In genomic region chr1:154971341-154971998, GRCh38 we compare ENCODE assay signal across 9 cellular contexts. TPM values are rescaled to one million over a fixed set of nuclear protein-coding genes. Genes with fewer than 3 reads are reported as not detected.
DNase-seq lines count a peak whose midpoint lies in the region; ATAC-seq and TF ChIP-seq lines count a peak whose summit lies in the region.
"Had no signal": no experiment of that assay in that cellular context is flagged by ENCODE, and none has a peak within 500 bp of the region (broad histone marks: within the 10 kb centered on the region; RNA-seq: fewer than 3 reads in every experiment).

No MANE protein-coding gene starts in this region.

- no peaks in the 10 kb centered on the region for H3K27me3 Mint-ChIP-seq in Caco-2 (ENCODE audit: insufficient read depth, unreplicated experiment)

- H4K8ac ChIP-seq in trophoblast cell (ENCODE audit: low read depth, low read length): peak overlapping the region; percentile 3

- CTCF ChIA-PET in Caco-2 (lab: Charles Lee): interaction anchor here (1.3 to 2.6 kb wide), 5 partner anchors 15 to 412 kb away, joined by 5 to 26 read pairs (median 8); partner anchors contain the start of gene PBXIP1

- H3K23ac ChIP-seq in trophoblast cell (ENCODE audit: low read length): no peak overlapping the region

- no CpG with 5 or more reads among the region's 10 CpGs for WGBS in trophoblast cell (ENCODE audit: extremely low coverage, insufficient coverage, insufficient read length)

- peak overlapping the region; percentile 11 for H2AK5ac ChIP-seq in trophoblast cell (ENCODE audit: low read length)

- H3K4me1 Mint-ChIP-seq in Caco-2 (ENCODE audit: low read depth, unreplicated experiment): peaks cover 34% of the 10 kb centered on the region

- H3K9me3 Mint-ChIP-seq in Caco-2 (ENCODE audit: unreplicated experiment): no peaks in the 10 kb centered on the region

- peaks cover 38% of the 10 kb centered on the region for H3K79me1 ChIP-seq in trophoblast cell (ENCODE audit: low read length)

- POLR2A ChIA-PET in Caco-2 (lab: Charles Lee): interaction anchor here (0.6 to 3.7 kb wide), 6 partner anchors 10 to 35 kb away, joined by 3 to 75 read pairs (median 16); partner anchors contain the start of genes PBXIP1, PMVK and PYGO2

- H3K36me3 ChIP-seq in Caco-2 (ENCODE audit: control insufficient read depth, insufficient read depth, low read length) (peaks cover 4% of the 10 kb centered on the region), RWPE2 (ENCODE audit: low read depth) (peaks cover 36% of the 10 kb centered on the region), trophoblast cell (ENCODE audit: control insufficient read depth in 1 of 2, insufficient read depth in 2 of 2, low read length in 2 of 2) (peaks cover 21 to 26% of the 10 kb centered on the region in 2 experiments)

- BruUV-seq in Caco-2 (replicated peaks; lab: Mats Ljungman, UMichigan): no TSS peak

- H3K27me3 ChIP-seq in Caco-2 (replicated peaks; ENCODE audit: control insufficient read depth, insufficient read depth, low read length) (no peaks in the 10 kb centered on the region), RWPE2 (ENCODE audit: insufficient read depth, poor library complexity, severe bottlenecking) (no peaks in the 10 kb centered on the region), trophoblast cell (ENCODE audit: insufficient read depth, low read length) (no peaks in the 10 kb centered on the region)

- H3K4me3 ChIP-seq in Caco-2 (ENCODE audit: low read depth, low read length): no peak overlapping the region
- H3K4me3 ChIP-seq in RWPE2 (ENCODE audit: severe bottlenecking): peak overlapping the region; percentile 57
- no peak overlapping the region for H3K4me3 ChIP-seq in trophoblast cell (ENCODE audit: low read depth, low read length)

- H2BK120ac ChIP-seq in trophoblast cell (ENCODE audit: insufficient read depth, low read length, poor library complexity): peak overlapping the region; percentile 24

- peak overlapping the region; percentile 14 for H3K14ac ChIP-seq in trophoblast cell (ENCODE audit: low read length)

- ATAC-seq in RWPE2 (ENCODE audit: low read depth) (no peak; the same call in 2 of the 3 replicates), GM21528 (IDR thresholded peaks at IDR 0.05; ENCODE audit: low FRiP score, unreplicated experiment) (no peak), HG03280 (IDR thresholded peaks at IDR 0.05; ENCODE audit: unreplicated experiment) (no peak), GM18907 (IDR thresholded peaks at IDR 0.05; ENCODE audit: unreplicated experiment) (no peak)

- peak overlapping the region; percentile 46 for H3K4ac ChIP-seq in trophoblast cell (ENCODE audit: low read depth, low read length)

- TF ChIP-seq CTCF in Caco-2 (IDR thresholded peaks at IDR 0.05; ENCODE audit: insufficient read depth in 1 of 2, low read depth in 1 of 2, low read length in 1 of 2, severe bottlenecking in 1 of 2, unreplicated experiment in 1 of 2) (no peak), RWPE2 (IDR thresholded peaks at IDR 0.05; ENCODE audit: poor library complexity, severe bottlenecking) (no peak)

- intact Hi-C loops in Caco-2 (cut with micrococcal nuclease; ENCODE audit: unreplicated experiment): loop anchor here (5.0 kb wide), 1 partner anchor 91 kb away; the partner anchor contains the start of gene EFNA4

- H2BK5ac ChIP-seq in trophoblast cell (ENCODE audit: low read depth, low read length, poor library complexity): peak overlapping the region; percentile 83

- peak overlapping the region; percentile 56 for H3K4me2 ChIP-seq in trophoblast cell (ENCODE audit: low read length)

- peaks cover 27% of the 10 kb centered on the region for H3K4me1 ChIP-seq in Caco-2
- peaks cover 33% of the 10 kb centered on the region for H3K4me1 ChIP-seq in RWPE2 (ENCODE audit: insufficient read depth, poor library complexity, severe bottlenecking)
- H3K4me1 ChIP-seq in trophoblast cell (ENCODE audit: control insufficient read depth in 1 of 2, insufficient read depth in 2 of 2, low read length in 2 of 2): peaks cover 39 to 47% of the 10 kb centered on the region in 2 experiments

- H3K9me3 ChIP-seq in Caco-2 (no peaks in the 10 kb centered on the region), RWPE2 (ENCODE audit: severe bottlenecking) (no peaks in the 10 kb centered on the region), trophoblast cell (ENCODE audit: insufficient read depth, low read depth, low read length) (peaks cover 2% of the 10 kb centered on the region)

- peaks cover 31% of the 10 kb centered on the region for H3K79me2 ChIP-seq in trophoblast cell (ENCODE audit: control insufficient read depth, insufficient read depth, low read length, poor library complexity)

- peaks cover 14% of the 10 kb centered on the region for H3K36me3 Mint-ChIP-seq in Caco-2 (ENCODE audit: insufficient read depth, unreplicated experiment)

- H3K18ac ChIP-seq in trophoblast cell (ENCODE audit: low read length): peak overlapping the region; percentile 7

- no peak overlapping the region for H3K27ac Mint-ChIP-seq in Caco-2 (ENCODE audit: unreplicated experiment)

- peak overlapping the region; percentile 59 for H3K4me3 Mint-ChIP-seq in Caco-2 (ENCODE audit: unreplicated experiment)

- H4K91ac ChIP-seq in trophoblast cell (ENCODE audit: low read depth, low read length): peak overlapping the region; percentile 51

- H3K9ac ChIP-seq in trophoblast cell (ENCODE audit: low read length): no peak overlapping the region

- H2BK12ac ChIP-seq in trophoblast cell (ENCODE audit: low read length): peak overlapping the region; percentile 16

- H3K27ac ChIP-seq in RWPE2 (ENCODE audit: poor library complexity, severe bottlenecking): peak overlapping the region; percentile 99
- peak overlapping the region; percentile 100 for H3K27ac ChIP-seq in epithelial cell of prostate
- peak overlapping the region; percentile 100 for H3K27ac ChIP-seq in trophoblast cell (ENCODE audit: low read depth, low read length)

- peak overlapping the region; percentile 7 for H4K12ac ChIP-seq in trophoblast cell (ENCODE audit: low read depth, low read length)

- peak overlapping the region; percentile 2 for H2AFZ ChIP-seq in trophoblast cell (ENCODE audit: insufficient read depth, low read length, poor library complexity)

- DNase-seq in Caco-2 (no peak), RWPE2 (ENCODE audit: low spot score) (no peak), epithelial cell of prostate (ENCODE audit: low read depth, low spot score) (peak; percentile 76), trophoblast cell (peak; percentile 59 to 66)
- no peak for DNase-seq in stimulated activated CD4-positive, alpha-beta T cell treated with anti-CD3 and anti-CD28 coated beads, Interleukin-4, amount 100 ng/mL, for 24 hours
- DNase-seq: effector CD4-positive, alpha-beta T cell had no signal

RNA-seq across cellular contexts. Expression of gene SHC1, which starts 0.9 kb away (rescaled TPM):
- 58.0 and 59.6 TPM in 2 replicates for total RNA-seq in Caco-2 (2022)
- polyA plus RNA-seq in trophoblast cell (2013): 145 and 150 TPM in 2 replicates

RNA-seq across cellular contexts. Expression of gene CKS1B, which starts 3.0 kb away (rescaled TPM):
- 243 and 259 TPM in 2 replicates for total RNA-seq in Caco-2 (2022)
- 329 and 347 TPM in 2 replicates for polyA plus RNA-seq in trophoblast cell (2013)

RNA-seq across cellular contexts. Expression of gene PYGO2, which starts 9.9 kb away (rescaled TPM):
- total RNA-seq in Caco-2 (2022): 34.1 and 34.9 TPM in 2 replicates
- 24.3 and 25.1 TPM in 2 replicates for polyA plus RNA-seq in trophoblast cell (2013)

RNA-seq across cellular contexts. Expression of gene FLAD1, which starts 11.7 kb away (rescaled TPM):
- total RNA-seq in Caco-2 (2022): 51.3 and 61.5 TPM in 2 replicates
- polyA plus RNA-seq in trophoblast cell (2013): 27.3 and 32.2 TPM in 2 replicates

RNA-seq across cellular contexts. Expression of gene PBXIP1, which starts 15.6 kb away (rescaled TPM):
- 24.0 and 24.6 TPM in 2 replicates for total RNA-seq in Caco-2 (2022)
- polyA plus RNA-seq in trophoblast cell (2013): 24.7 and 25.5 TPM in 2 replicates

Comparison
In these comparisons a context has a peak if more than half of its experiments do, and no peak if none do; other contexts are left out.
1. DNase-seq: peak in epithelial cell of prostate (single experiment) and trophoblast cell (2 of 2); none in Caco-2 (0 of 2), RWPE2 (single experiment) and stimulated activated CD4-positive, alpha-beta T cell treated with anti-CD3 and anti-CD28 coated beads, Interleukin-4, amount 100 ng/mL, for 24 hours (single experiment).
2. Peak in every context shown above with its lines, with median percentiles within 50 percentile points of each other: H3K27ac ChIP-seq.